23 cellular contexts compared by ENCODE assay signal in genomic region chr5:140178482-140179116, GRCh38. TPM values are rescaled to one million over a fixed set of nuclear protein-coding genes. Genes with fewer than 3 reads are reported as not detected.
A peak's percentile ranks its signal among the peaks of the same experiment; 100 is the strongest.
DNase-seq lines count a peak whose midpoint lies in the region; TF ChIP-seq lines count a peak whose summit lies in the region.
"Had no signal": no experiment of that assay in that cellular context is flagged by ENCODE, and none has a peak within 500 bp of the region (broad histone marks: within the 10 kb centered on the region; RNA-seq: fewer than 3 reads in every experiment).

No MANE protein-coding gene starts in this region.

- peaks cover 53% of the 10 kb centered on the region for H3K79me2 ChIP-seq in osteoblast (ENCODE audit: insufficient read depth, low read length)

- H3K36me3 ChIP-seq in Peyer's patch (no peaks in the 10 kb centered on the region), osteoblast (ENCODE audit: insufficient read depth, low read length) (no peaks in the 10 kb centered on the region), thyroid gland (no peaks in the 10 kb centered on the region)
- H3K36me3 ChIP-seq: brain microvascular endothelial cell, neural progenitor cell had no signal

- H3K36me3 Mint-ChIP-seq in osteocyte (ENCODE audit: unreplicated experiment) = no peaks in the 10 kb centered on the region
- H3K36me3 Mint-ChIP-seq: activated naive CD8-positive, alpha-beta T cell treated with anti-CD3 and anti-CD28 coated beads, Interleukin-2, amount 10 ng/mL, durations not matched to agents 7 days and 5 days; CD4-positive, CD25-positive, alpha-beta regulatory T cell; neural progenitor cell had no signal

- peaks cover 2% of the 10 kb centered on the region for H3K27me3 Mint-ChIP-seq in osteocyte (ENCODE audit: unreplicated experiment)
- H3K27me3 Mint-ChIP-seq: dendritic cell treated with granulocyte-macrophage colony-stimulating factor and Interleukin-4, amounts not matched to agents 40 ng/mL and 50 ng/mL, for 4 days had no signal

- no peak overlapping the region for H3K4me2 ChIP-seq in osteoblast (ENCODE audit: insufficient read depth, low read length)
- H3K4me2 ChIP-seq: neural progenitor cell had no signal

- intact Hi-C loops in thyroid gland (cut with DNase I) = no loop called here

- DNase-seq in Peyer's patch = no peak
- DNase-seq in caudate nucleus (lab: John Stamatoyannopoulos, UW) = peak in 1 of 61 donors; percentile 29
- DNase-seq in osteoblast (ENCODE audit: insufficient read length, low spot score, missing footprints) = no peak
- DNase-seq in thyroid gland = no peak
- DNase-seq in DMS114 treated with DMSO at 0.1 percent for 48 hours (lab: John Stamatoyannopoulos, UW; ENCODE audit: unreplicated experiment) = no peak
- no peak for DNase-seq in erythroblast (lab: John Stamatoyannopoulos, UW)
- no peak for DNase-seq in osteocyte (ENCODE audit: extremely low spot score, unreplicated experiment)
- DNase-seq: activated CD4-positive, alpha-beta T cell treated with anti-CD3 and anti-CD28 coated beads, Interleukin-2, amount 50 U/mL, for 4 hours; activated CD8-positive, alpha-beta memory T cell treated with anti-CD3 and anti-CD28 coated beads, Interleukin-2, amount 50 U/mL, for 48 hours; activated naive CD8-positive, alpha-beta T cell treated with anti-CD3 and anti-CD28 coated beads, Interleukin-2, amount 10 ng/mL, durations not matched to agents 7 days and 5 days; brain microvascular endothelial cell; CD4-positive, CD25-positive, alpha-beta regulatory T cell; KBM-7; NCI-H1694; NCI-H2171; NCI-H524 treated with DMSO at 0.1 percent for 48 hours; stimulated activated CD4-positive, alpha-beta T cell treated with anti-CD3 and anti-CD28 coated beads, Interleukin-4, amount 100 ng/mL, for 1 hour; stimulated activated naive CD4-positive, alpha-beta T cell had no signal

- H3K9me3 ChIP-seq in Peyer's patch (peaks cover 0 to 4% (median 0%) of the 10 kb centered on the region in 4 donors), osteoblast (ENCODE audit: low read depth, low read length) (no peaks in the 10 kb centered on the region), thyroid gland (no peaks in the 10 kb centered on the region)

- no peaks in the 10 kb centered on the region for H3K9me3 Mint-ChIP-seq in osteocyte (ENCODE audit: unreplicated experiment)
- H3K9me3 Mint-ChIP-seq: activated naive CD8-positive, alpha-beta T cell treated with anti-CD3 and anti-CD28 coated beads, Interleukin-2, amount 10 ng/mL, durations not matched to agents 7 days and 5 days; activated T-helper 2 cell treated with anti-CD3 and anti-CD28 coated beads, Interferon-gamma antibody, Interleukin-2, Interleukin-4, amounts not matched to agents 10 μg/mL and 5 μg/mL and 100 μg/mL, durations not matched to agents 14 hours and 24 hours and 36 hours; CD4-positive, CD25-positive, alpha-beta regulatory T cell; dendritic cell treated with granulocyte-macrophage colony-stimulating factor and Interleukin-4, amounts not matched to agents 40 ng/mL and 50 ng/mL, for 4 days; neural progenitor cell had no signal

- no peaks in the 10 kb centered on the region for H4K20me1 ChIP-seq in osteoblast (ENCODE audit: insufficient read depth, low read length)

- H3K27me3 ChIP-seq in Peyer's patch = no peaks in the 10 kb centered on the region
- H3K27me3 ChIP-seq in osteoblast (ENCODE audit: insufficient read depth, low read length) = no peaks in the 10 kb centered on the region
- no peaks in the 10 kb centered on the region for H3K27me3 ChIP-seq in thyroid gland
- H3K27me3 ChIP-seq: brain microvascular endothelial cell had no signal

- H3K4me3 ChIP-seq in Peyer's patch (no peak overlapping the region), osteoblast (ENCODE audit: insufficient read depth, low read length) (no peak overlapping the region), thyroid gland (replicated peaks in 1 of 3) (no peak overlapping the region)
- H3K4me3 ChIP-seq: neural progenitor cell had no signal

- H3K4me1 ChIP-seq in Peyer's patch (peaks cover 0 to 44% (median 6%) of the 10 kb centered on the region in 4 donors), osteoblast (ENCODE audit: insufficient read depth, low read length) (peaks cover 43% of the 10 kb centered on the region), thyroid gland (peaks cover 46 to 64% of the 10 kb centered on the region in 2 donors)

- H2AFZ ChIP-seq in osteoblast (ENCODE audit: low read length) = no peak overlapping the region
- H2AFZ ChIP-seq: neural progenitor cell had no signal

- no peak overlapping the region for H3K4me3 Mint-ChIP-seq in osteocyte (ENCODE audit: unreplicated experiment)
- H3K4me3 Mint-ChIP-seq: activated naive CD8-positive, alpha-beta T cell treated with anti-CD3 and anti-CD28 coated beads, Interleukin-2, amount 10 ng/mL, durations not matched to agents 7 days and 5 days; dendritic cell treated with granulocyte-macrophage colony-stimulating factor and Interleukin-4, amounts not matched to agents 40 ng/mL and 50 ng/mL, for 4 days; neural progenitor cell had no signal

- TF ChIP-seq POLR2A in Peyer's patch (IDR thresholded peaks at IDR 0.05) (no peak), thyroid gland (IDR thresholded peaks at IDR 0.05) (no peak), erythroblast (IDR thresholded peaks at IDR 0.05; ENCODE audit: low read length) (no peak)

- peaks cover 30% of the 10 kb centered on the region for H3K4me1 Mint-ChIP-seq in osteocyte (ENCODE audit: unreplicated experiment)

- 68 to 79% methylated on average over 6 of the region's 6 CpGs for WGBS in thyroid gland, 2 donors

- no peak for TF ChIP-seq CTCF in Peyer's patch (IDR thresholded peaks at IDR 0.05)
- TF ChIP-seq CTCF in osteoblast (IDR thresholded peaks at IDR 0.05; ENCODE audit: extremely low read depth, low read depth, low read length) = no peak
- TF ChIP-seq CTCF in thyroid gland (IDR thresholded peaks at IDR 0.05) = no peak
- no peak for TF ChIP-seq CTCF in osteocyte (IDR thresholded peaks at IDR 0.05)

- H3K27ac Mint-ChIP-seq in osteocyte (ENCODE audit: unreplicated experiment) = no peak overlapping the region
- H3K27ac Mint-ChIP-seq: activated naive CD8-positive, alpha-beta T cell treated with anti-CD3 and anti-CD28 coated beads, Interleukin-2, amount 10 ng/mL, durations not matched to agents 7 days and 5 days; activated T-helper 2 cell treated with anti-CD3 and anti-CD28 coated beads, Interferon-gamma antibody, Interleukin-2, Interleukin-4, amounts not matched to agents 10 μg/mL and 5 μg/mL and 100 μg/mL, durations not matched to agents 14 hours and 24 hours and 36 hours; CD4-positive, CD25-positive, alpha-beta regulatory T cell; dendritic cell treated with granulocyte-macrophage colony-stimulating factor and Interleukin-4, amounts not matched to agents 40 ng/mL and 50 ng/mL, for 4 days; neural progenitor cell had no signal

- peak overlapping the region in 3 of 4 donors; percentile 16 to 43 (median 17) for H3K27ac ChIP-seq in Peyer's patch
- peak overlapping the region; percentile 81 for H3K27ac ChIP-seq in caudate nucleus (ENCODE audit: low read depth, low read length)
- peak overlapping the region; percentile 48 for H3K27ac ChIP-seq in osteoblast (ENCODE audit: low read depth, low read length)
- H3K27ac ChIP-seq in thyroid gland = peak overlapping the region; percentile 48 to 100 (median 90)
- H3K27ac ChIP-seq: brain microvascular endothelial cell, neural progenitor cell, RWPE1, VCaP had no signal

RNA-seq across cellular contexts. Expression of gene CYSTM1, which starts 3.6 kb away (rescaled TPM):
- total RNA-seq in Peyer's patch (100 to 1,000 TPM in 3 of 4 donors, 10 to 100 TPM in 1; 60.2 to 185 (median 140) TPM), osteoblast (24.2 and 27.9 TPM in 2 replicates), thyroid gland (100 to 1,000 TPM in 2 of 4 donors, 10 to 100 TPM in 2; 55.4 to 238 (median 112) TPM), osteocyte (26.7 and 29.8 TPM in 2 replicates)

RNA-seq across cellular contexts. Expression of gene IGIP, which starts 52.9 kb away (rescaled TPM):
- 10 to 100 TPM; 10.2 to 16.5 (median 12.4) TPM for total RNA-seq in Peyer's patch
- 10.5 and 13.0 TPM in 2 replicates for total RNA-seq in osteoblast
- total RNA-seq in thyroid gland = 10 to 100 TPM; 25.1 to 41.3 (median 28.6) TPM
- total RNA-seq in osteocyte = 4.1 and 4.3 TPM in 2 replicates

Comparison
In these comparisons a context has a peak if more than half of its experiments do, and no peak if none do; other contexts are left out.
1. H3K27ac ChIP-seq: peak in every context shown above with its lines; median percentile 90 in thyroid gland; 81 in caudate nucleus; 48 in osteoblast; 17 in Peyer's patch.